Comparison of ENCODE assay signal across 9 cellular contexts in the genomic region with DNA sequence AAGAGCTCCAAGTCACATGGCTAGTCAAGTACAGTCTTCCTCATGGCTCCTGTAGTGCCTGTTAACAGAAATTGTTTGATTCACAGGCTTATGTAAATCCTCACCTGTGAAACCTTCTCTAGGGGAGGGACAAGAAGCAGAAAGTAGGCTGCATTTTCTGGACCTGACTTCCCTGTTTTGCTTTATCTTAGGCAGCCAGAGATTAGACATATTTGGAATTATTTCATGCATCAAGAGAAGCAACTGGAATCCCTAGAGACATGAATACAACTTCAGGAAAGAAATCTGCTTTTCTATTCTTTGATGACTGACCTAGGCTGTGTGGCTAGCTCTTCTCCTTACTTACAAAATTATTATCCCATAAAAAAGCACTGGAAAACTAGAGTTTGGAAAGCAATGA. TPM values are rescaled to one million over a fixed set of nuclear protein-coding genes. Genes with fewer than 3 reads are reported as not detected.
DNase-seq lines count a peak whose midpoint lies in the region; ATAC-seq and TF ChIP-seq lines count a peak whose summit lies in the region.
"Had no signal": no experiment of that assay in that cellular context is flagged by ENCODE, and none has a peak within 500 bp of the region (broad histone marks: within the 10 kb centered on the region; RNA-seq: fewer than 3 reads in every experiment).

No MANE protein-coding gene starts in this region.

- TF ChIP-seq CTCF in Panc1 (IDR thresholded peaks at IDR 0.05) (no peak), fibroblast of lung (conservative IDR thresholded peaks at IDR 0.05 in 1 of 2, IDR thresholded peaks at IDR 0.05 in 1 of 2; ENCODE audit: low read depth in 1 of 2, low read length in 2 of 2) (no peak), neural progenitor cell (IDR thresholded peaks at IDR 0.05) (no peak)

- no peaks in the 10 kb centered on the region; the same call in 1 of the 2 replicates for H3K36me3 ChIP-seq in BLaER1
- no peaks in the 10 kb centered on the region for H3K36me3 ChIP-seq in Panc1 (ENCODE audit: control insufficient read depth, insufficient read depth, low read length)
- H3K36me3 ChIP-seq in fibroblast of lung (ENCODE audit: control insufficient read depth, insufficient read depth, low read length), result no peaks in the 10 kb centered on the region
- H3K36me3 ChIP-seq in neural progenitor cell, result no peaks in the 10 kb centered on the region

- H3K27me3 ChIP-seq in BLaER1 (no peaks in the 10 kb centered on the region), Panc1 (ENCODE audit: control insufficient read depth, insufficient read depth, low read length) (no peaks in the 10 kb centered on the region), fibroblast of lung (ENCODE audit: control insufficient read depth, insufficient read depth, low read length) (no peaks in the 10 kb centered on the region), neural progenitor cell (no peaks in the 10 kb centered on the region)

- H3K4me3 ChIP-seq in BLaER1, result no peak overlapping the region
- no peak overlapping the region for H3K4me3 ChIP-seq in Panc1 (ENCODE audit: low read depth in 2 of 2, low read length in 2 of 2)
- no peak overlapping the region for H3K4me3 ChIP-seq in fibroblast of lung (replicated peaks in 1 of 4; ENCODE audit: control extremely low read depth in 1 of 4, insufficient read depth in 1 of 4, low read depth in 3 of 4, low read length in 4 of 4)
- H3K4me3 ChIP-seq in neural progenitor cell, result no peak overlapping the region

- in situ Hi-C loops in Panc1 (cut with HindIII; ENCODE audit: low pct_unique_long_range_greater_than_20kb, low sequenced_read_pairs), result no loop called here

- peaks cover 3% of the 10 kb centered on the region for H3K36me3 Mint-ChIP-seq in neural progenitor cell
- H3K36me3 Mint-ChIP-seq in stimulated activated memory B cell treated with anti-CD40 and anti-IgM and Interleukin-4, amounts not matched to agents 10 μg/mL and 1 μg/mL and 100 μg/mL, for 72 hours, result peaks cover 35% of the 10 kb centered on the region

- H3K27me3 Mint-ChIP-seq in neural progenitor cell (ENCODE audit: insufficient read depth, low read depth), result no peaks in the 10 kb centered on the region
- H3K27me3 Mint-ChIP-seq in stimulated activated memory B cell treated with anti-CD40 and anti-IgM and Interleukin-4, amounts not matched to agents 10 μg/mL and 1 μg/mL and 100 μg/mL, for 72 hours, result no peaks in the 10 kb centered on the region

- no peak overlapping the region for H3K4me3 Mint-ChIP-seq in neural progenitor cell
- no peak overlapping the region for H3K4me3 Mint-ChIP-seq in stimulated activated memory B cell treated with anti-CD40 and anti-IgM and Interleukin-4, amounts not matched to agents 10 μg/mL and 1 μg/mL and 100 μg/mL, for 72 hours

- no TSS peak for BruUV-seq in Panc1 (replicated peaks; lab: Mats Ljungman, UMichigan)

- no peak overlapping the region for H3K9ac ChIP-seq in BLaER1
- H3K9ac ChIP-seq in fibroblast of lung (ENCODE audit: insufficient read depth, low read length), result no peak overlapping the region
- no peak overlapping the region for H3K9ac ChIP-seq in neural progenitor cell

- POLR2A ChIA-PET in Panc1 (lab: Charles Lee), result no interaction called here

- peaks cover 18% of the 10 kb centered on the region for H3K4me1 Mint-ChIP-seq in neural progenitor cell
- peaks cover 58% of the 10 kb centered on the region for H3K4me1 Mint-ChIP-seq in stimulated activated memory B cell treated with anti-CD40 and anti-IgM and Interleukin-4, amounts not matched to agents 10 μg/mL and 1 μg/mL and 100 μg/mL, for 72 hours

- H2AFZ ChIP-seq in fibroblast of lung (ENCODE audit: low read length) (no peak overlapping the region), neural progenitor cell (replicated peaks) (no peak overlapping the region)

- H4K20me1 ChIP-seq in BLaER1, result no peaks in the 10 kb centered on the region
- peaks cover 2% of the 10 kb centered on the region for H4K20me1 ChIP-seq in fibroblast of lung (ENCODE audit: control insufficient read depth, extremely low read depth, insufficient read depth, low read length)
- peaks cover 4% of the 10 kb centered on the region for H4K20me1 ChIP-seq in neural progenitor cell (ENCODE audit: low read depth)

- no peaks in the 10 kb centered on the region for H3F3A ChIP-seq in neural progenitor cell (ENCODE audit: low read depth)

- CTCF ChIA-PET in Panc1 (lab: Charles Lee), result no interaction called here

- no peaks in the 10 kb centered on the region for H3K9me3 ChIP-seq in BLaER1
- H3K9me3 ChIP-seq in Panc1 (ENCODE audit: control insufficient read depth, insufficient read depth, low read depth, low read length), result no peaks in the 10 kb centered on the region
- H3K9me3 ChIP-seq in fibroblast of lung (ENCODE audit: control insufficient read depth, insufficient read depth, low read depth, low read length), result no peaks in the 10 kb centered on the region
- no peaks in the 10 kb centered on the region for H3K9me3 ChIP-seq in neural progenitor cell (ENCODE audit: low read depth)

- H3K27ac Mint-ChIP-seq in neural progenitor cell, result peak overlapping the region; percentile 42
- H3K27ac Mint-ChIP-seq in stimulated activated memory B cell treated with anti-CD40 and anti-IgM and Interleukin-4, amounts not matched to agents 10 μg/mL and 1 μg/mL and 100 μg/mL, for 72 hours, result no peak overlapping the region

- H3K27ac ChIP-seq in BLaER1 (no peak overlapping the region), Panc1 (ENCODE audit: low read length) (peak overlapping the region; percentile 64; the same call in 1 of the 2 replicates), fibroblast of lung (ENCODE audit: insufficient read depth, low read length) (peak overlapping the region; percentile 44), neural progenitor cell (no peak overlapping the region)

- DNase-seq in Panc1 (ENCODE audit: low read depth, low spot score) (no peak), fibroblast of lung (ENCODE audit: low read depth in 2 of 2) (peak in 1 of 2 donors; percentile 15), neural progenitor cell (ENCODE audit: low spot score) (no peak), NCI-H1048 (lab: John Stamatoyannopoulos, UW) (no peak), EL (no peak)
- DNase-seq: stimulated activated CD8-positive, alpha-beta memory T cell treated with anti-CD3 and anti-CD28 coated beads, Interleukin-4, amount 100 ng/mL, for 48 hours had no signal

- ATAC-seq in Panc1 (no peak), HG03342 (IDR thresholded peaks at IDR 0.05; ENCODE audit: unreplicated experiment) (no peak)
- no peak for ATAC-seq in stimulated activated memory B cell treated with anti-CD40 and anti-IgM and Interleukin-4, amounts not matched to agents 10 μg/mL and 1 μg/mL and 100 μg/mL, for 72 hours

- H3K4me2 ChIP-seq in BLaER1 (peak overlapping the region; percentile 40), fibroblast of lung (ENCODE audit: extremely low read depth, insufficient read depth, low read length) (peak overlapping the region; percentile 17), neural progenitor cell (no peak overlapping the region)

- H3K9me3 Mint-ChIP-seq in neural progenitor cell, result no peaks in the 10 kb centered on the region
- no peaks in the 10 kb centered on the region for H3K9me3 Mint-ChIP-seq in stimulated activated memory B cell treated with anti-CD40 and anti-IgM and Interleukin-4, amounts not matched to agents 10 μg/mL and 1 μg/mL and 100 μg/mL, for 72 hours

- intact Hi-C loops in Panc1 (cut with micrococcal nuclease; ENCODE audit: unreplicated experiment), result no loop called here

- H3K4me1 ChIP-seq in BLaER1 (peaks cover 11% of the 10 kb centered on the region), Panc1 (ENCODE audit: control insufficient read depth, insufficient read depth, low read length) (peaks cover 6% of the 10 kb centered on the region; the same call in 1 of the 2 replicates), fibroblast of lung (ENCODE audit: control insufficient read depth, extremely low read depth, insufficient read depth, low read length) (peaks cover 1% of the 10 kb centered on the region), neural progenitor cell (no peaks in the 10 kb centered on the region)

- H3K79me2 ChIP-seq in fibroblast of lung (ENCODE audit: control insufficient read depth, insufficient read depth, low read length), result peaks cover 95% of the 10 kb centered on the region
- H3K79me2 ChIP-seq in neural progenitor cell (ENCODE audit: low read depth), result no peaks in the 10 kb centered on the region

RNA-seq across cellular contexts. Expression of a gene that starts 52.3 kb away (rescaled TPM):
- total RNA-seq in Panc1 (2021; ENCODE audit: unreplicated experiment) (212 TPM), fibroblast of lung (153 and 203 TPM in 2 replicates), neural progenitor cell (ENCODE audit: low replicate concordance) (49.8 and 64.6 TPM in 2 replicates)
- 97.4 TPM for polyA plus RNA-seq in Panc1 (2012; ENCODE audit: insufficient read length)
- 378 TPM in 2 replicates for polyA plus RNA-seq in fibroblast of lung
- 255 and 278 TPM in 2 replicates for polyA plus RNA-seq in fibroblast of lung (2012)
- 43.3 and 57.6 TPM in 2 replicates for polyA minus RNA-seq in fibroblast of lung (ENCODE audit: low replicate concordance)

Comparison
In these comparisons a context has a peak if more than half of its experiments do, and no peak if none do; other contexts are left out.
1. H3K27ac ChIP-seq: peak in Panc1 (single experiment) and fibroblast of lung (single experiment); none in BLaER1 (single experiment) and neural progenitor cell (single experiment).